ENCODE assay signal across 8 cellular contexts in the genomic region with DNA sequence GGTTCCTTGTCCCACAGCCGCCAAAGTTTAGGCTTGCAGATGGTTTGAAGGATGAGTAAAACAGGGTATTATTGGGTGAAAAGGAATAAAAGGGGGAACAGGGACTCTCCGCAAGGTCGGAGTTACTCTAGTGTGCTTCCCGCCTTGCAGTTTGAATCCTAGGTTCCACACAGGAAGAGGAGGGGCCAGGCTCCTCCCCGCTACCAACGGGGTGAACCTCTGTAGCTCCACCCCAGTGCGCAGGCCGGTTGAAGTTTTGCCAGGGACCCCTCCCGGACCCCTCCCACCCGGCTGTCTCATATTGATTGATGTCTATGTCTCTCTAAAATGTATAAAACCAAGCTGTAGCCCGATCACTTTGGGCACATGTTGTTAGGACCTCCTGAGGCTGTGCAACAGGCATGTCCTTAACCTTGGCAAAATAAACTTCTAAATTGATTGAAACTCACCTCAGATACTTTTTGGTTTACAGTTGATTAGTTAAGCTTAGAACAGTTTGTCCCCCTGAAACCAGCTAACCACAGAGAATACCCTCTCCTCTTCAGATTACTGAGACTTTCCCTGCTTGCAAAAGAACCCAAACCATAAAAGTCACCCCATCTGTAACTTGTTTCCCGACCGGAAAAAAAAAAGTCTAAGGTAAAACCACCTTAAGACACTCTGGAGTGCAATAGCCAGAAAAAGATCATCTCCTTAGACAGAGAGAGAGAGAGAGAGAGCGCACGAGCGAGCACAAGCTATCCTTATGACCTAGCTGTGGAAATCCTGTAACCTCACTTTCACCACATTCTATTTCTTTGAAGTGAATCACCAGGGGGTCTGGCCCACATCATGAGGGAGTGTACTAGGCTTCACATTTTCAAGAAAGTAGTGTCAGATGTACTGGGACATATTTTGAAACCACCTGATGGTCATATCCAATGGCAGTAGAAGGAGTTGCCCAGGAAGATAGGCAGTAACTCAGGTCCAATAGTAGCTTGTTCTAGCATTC. TPM values are rescaled to one million over a fixed set of nuclear protein-coding genes. Genes with fewer than 3 reads are reported as not detected.
DNase-seq lines count a peak whose midpoint lies in the region; ATAC-seq and TF ChIP-seq lines count a peak whose summit lies in the region.

No MANE protein-coding gene starts in this region.

- no peak overlapping the region for H3K4me3 Mint-ChIP-seq in progenitor cell of endocrine pancreas (ENCODE audit: low read depth)

- no peaks in the 10 kb centered on the region for H3F3A ChIP-seq in DOHH2 (ENCODE audit: control insufficient read depth, insufficient read depth)

- 58% methylated on average over 16 of the region's 16 CpGs for WGBS in suprapubic skin

- H3K27ac Mint-ChIP-seq in progenitor cell of endocrine pancreas = no peak overlapping the region

- H3K27ac ChIP-seq in DOHH2 (ENCODE audit: low read depth, low read length) (no peak overlapping the region), suprapubic skin (no peak overlapping the region)

- TF ChIP-seq EP300 in suprapubic skin (IDR thresholded peaks at IDR 0.05) = no peak

- H3K36me3 ChIP-seq in DOHH2 (ENCODE audit: control insufficient read depth, low read length) = no peaks in the 10 kb centered on the region
- H3K36me3 ChIP-seq in suprapubic skin = no peaks in the 10 kb centered on the region

- H3K27me3 ChIP-seq in DOHH2 (ENCODE audit: control insufficient read depth, low read length) (no peaks in the 10 kb centered on the region), suprapubic skin (peaks cover 5% of the 10 kb centered on the region)

- TF ChIP-seq CTCF in DOHH2 (IDR thresholded peaks at IDR 0.05; ENCODE audit: low read depth, low read length, poor library complexity, severe bottlenecking) = no peak
- no peak for TF ChIP-seq CTCF in fibroblast of mammary gland (conservative IDR thresholded peaks at IDR 0.05; ENCODE audit: control insufficient read depth, insufficient read depth, low read depth, low read length)
- TF ChIP-seq CTCF in progenitor cell of endocrine pancreas (IDR thresholded peaks at IDR 0.05; ENCODE audit: unreplicated experiment) = no peak
- no peak for TF ChIP-seq CTCF in suprapubic skin (IDR thresholded peaks at IDR 0.05)

- TF ChIP-seq POLR2A in suprapubic skin (IDR thresholded peaks at IDR 0.05) = no peak

- H3K4me1 ChIP-seq in DOHH2 (ENCODE audit: control insufficient read depth, low read length) (peaks cover 4% of the 10 kb centered on the region; the same call in 1 of the 2 replicates), suprapubic skin (no peaks in the 10 kb centered on the region)

- peak; percentile 66 for ATAC-seq in GM21367 (IDR thresholded peaks at IDR 0.05; ENCODE audit: unreplicated experiment)

- H3K4me3 ChIP-seq in DOHH2 (ENCODE audit: low read length) (peak overlapping the region; percentile 15), fibroblast of mammary gland (ENCODE audit: control insufficient read depth, low read depth, low read length) (no peak overlapping the region), suprapubic skin (no peak overlapping the region)

- no peaks in the 10 kb centered on the region for H3K9me2 ChIP-seq in DOHH2 (replicated peaks; ENCODE audit: control insufficient read depth, low read length)

- H4K20me1 ChIP-seq in DOHH2 (ENCODE audit: control insufficient read depth, insufficient read depth, low read depth, low read length) = no peaks in the 10 kb centered on the region

- no peaks in the 10 kb centered on the region for H3K27me3 Mint-ChIP-seq in progenitor cell of endocrine pancreas

- DNase-seq in HT1080 (ENCODE audit: low read depth) (peak; percentile 51), fibroblast of mammary gland (ENCODE audit: low read depth) (peak; percentile 71), progenitor cell of endocrine pancreas (ENCODE audit: low spot score, unreplicated experiment) (no peak), suprapubic skin (ENCODE audit: low spot score in 2 of 2) (no peak), UCSD-AML1 (lab: John Stamatoyannopoulos, UW; ENCODE audit: unreplicated experiment) (no peak)
- DNase-seq in activated effector memory CD4-positive, alpha-beta T cell treated with Interleukin-2 at 50 U/mL for 16 hours = no peak

- H3K4me2 ChIP-seq in DOHH2 (ENCODE audit: low read length) = peak overlapping the region; percentile 32

- no peaks in the 10 kb centered on the region for H3K79me2 ChIP-seq in DOHH2 (ENCODE audit: control insufficient read depth, low read length)

- no peaks in the 10 kb centered on the region for H3K36me3 Mint-ChIP-seq in progenitor cell of endocrine pancreas (ENCODE audit: insufficient read depth)

- H3K4me1 Mint-ChIP-seq in progenitor cell of endocrine pancreas (ENCODE audit: low read depth) = no peaks in the 10 kb centered on the region

- no peaks in the 10 kb centered on the region for H3K9me3 Mint-ChIP-seq in progenitor cell of endocrine pancreas (ENCODE audit: low read depth)

- no peaks in the 10 kb centered on the region for H3K9me3 ChIP-seq in DOHH2 (ENCODE audit: control insufficient read depth, insufficient read depth, low read length)
- no peaks in the 10 kb centered on the region for H3K9me3 ChIP-seq in suprapubic skin

RNA-seq across cellular contexts. Expression of a gene that starts 11.3 kb away (rescaled TPM):
- 54.1 and 55.2 TPM in 2 replicates for total RNA-seq in HT1080 (2014; rRNA removed; shearing (Covaris generic))
- polyA plus RNA-seq in HT1080 (2015; cell fraction: cytosol; rRNA removed) = 61.9 and 68.9 TPM in 2 replicates
- polyA plus RNA-seq in HT1080 (2015; cell fraction: nucleus; rRNA removed) = 54.5 and 55.5 TPM in 2 replicates
- total RNA-seq in progenitor cell of endocrine pancreas = 22.5 and 24.8 TPM in 2 replicates
- 10 to 100 TPM; 24.5 to 35.0 (median 30.5) TPM for total RNA-seq in suprapubic skin

Comparison
In these comparisons a context has a peak if more than half of its experiments do, and no peak if none do; other contexts are left out.
1. DNase-seq: peak in HT1080 (single experiment) and fibroblast of mammary gland (single experiment); none in progenitor cell of endocrine pancreas (single experiment), activated effector memory CD4-positive, alpha-beta T cell treated with Interleukin-2 at 50 U/mL for 16 hours (single experiment), suprapubic skin (0 of 2) and UCSD-AML1 (single experiment).